11 cellular contexts compared by ENCODE assay signal in the genomic region with DNA sequence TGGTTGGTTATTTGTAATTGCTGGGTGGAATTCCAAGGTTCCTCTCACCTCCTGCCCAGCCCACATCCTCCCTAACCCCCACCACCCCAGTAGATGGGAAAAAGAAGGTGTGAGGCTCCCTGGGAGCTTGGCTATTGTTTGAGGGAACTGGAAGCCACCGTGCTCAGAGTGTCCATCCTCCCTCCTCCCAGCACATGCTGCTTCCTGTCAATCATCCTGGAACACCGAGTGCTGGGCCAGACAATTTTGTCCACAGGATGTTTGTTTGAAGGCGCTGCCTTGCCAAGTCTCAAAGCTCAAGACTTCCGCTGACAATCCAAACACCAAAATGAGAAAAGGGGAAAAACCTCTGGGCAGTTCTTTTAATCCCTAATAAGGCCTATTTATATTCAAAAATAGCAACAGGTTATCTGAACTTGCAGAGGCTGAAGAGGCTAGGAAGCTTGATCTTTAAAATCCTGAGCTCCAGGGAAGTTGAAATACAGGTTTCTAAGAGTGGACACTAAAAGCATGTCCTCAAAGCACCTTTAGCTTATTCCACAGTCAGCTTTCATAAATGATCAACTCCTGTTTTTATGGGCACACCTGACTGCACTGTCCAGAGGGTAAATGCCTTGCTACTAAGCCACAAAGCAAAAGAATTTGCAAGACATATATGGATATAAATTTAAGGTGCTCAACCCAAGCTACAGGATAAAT.
DNase-seq lines count a peak whose midpoint lies in the region; ATAC-seq, FAIRE-seq and TF ChIP-seq lines count a peak whose summit lies in the region.
"Had no signal": no experiment of that assay in that cellular context is flagged by ENCODE, and none has a peak within 500 bp of the region (broad histone marks: within the 10 kb centered on the region; RNA-seq: fewer than 3 reads in every experiment).

No MANE protein-coding gene starts in this region.

- BruUV-seq in MCF 10A (replicated peaks; lab: Mats Ljungman, UMichigan) (no TSS peak), mammary epithelial cell (replicated peaks; lab: Mats Ljungman, UMichigan) (no TSS peak), endothelial cell of umbilical vein (replicated peaks; lab: Mats Ljungman, UMichigan) (no TSS peak)

- peak; percentile 85 for FAIRE-seq in endothelial cell of umbilical vein (lab: Jason Lieb, UNC)

- H3K9me1 ChIP-seq in endothelial cell of umbilical vein (replicated peaks; ENCODE audit: control insufficient read depth, extremely low read depth, insufficient read depth, low read length), result no peaks in the 10 kb centered on the region

- H3K9me3 ChIP-seq in mammary epithelial cell (replicated peaks; ENCODE audit: insufficient read depth, low read length) (no peaks in the 10 kb centered on the region), endothelial cell of umbilical vein (replicated peaks; ENCODE audit: control insufficient read depth, insufficient read depth, low read length) (no peaks in the 10 kb centered on the region), lung (ENCODE audit: control insufficient read depth in 2 of 2, insufficient read depth in 1 of 2, low read length in 1 of 2) (no peaks in the 10 kb centered on the region), aorta (ENCODE audit: control insufficient read depth, low read length) (no peaks in the 10 kb centered on the region)
- H3K9me3 ChIP-seq: Peyer's patch had no signal

- H3K4me3 ChIP-seq in mammary epithelial cell (replicated peaks in 1 of 3; ENCODE audit: insufficient read depth in 1 of 3, low read depth in 2 of 3, low read length in 3 of 3) (no peak overlapping the region), endothelial cell of umbilical vein (replicated peaks in 1 of 3; ENCODE audit: insufficient read depth in 1 of 3, low read depth in 1 of 3, low read length in 3 of 3) (no peak overlapping the region), lung (no peak overlapping the region), aorta (ENCODE audit: low read length in 2 of 2) (no peak overlapping the region)
- H3K4me3 ChIP-seq: Peyer's patch had no signal

- H3K27me3 ChIP-seq in mammary epithelial cell (ENCODE audit: insufficient read depth, low read length), result no peaks in the 10 kb centered on the region
- no peaks in the 10 kb centered on the region for H3K27me3 ChIP-seq in endothelial cell of umbilical vein (ENCODE audit: control insufficient read depth in 2 of 2, insufficient read depth in 2 of 2, low read length in 2 of 2)
- H3K27me3 ChIP-seq in lung (ENCODE audit: control insufficient read depth, insufficient read depth), result no peaks in the 10 kb centered on the region
- no peaks in the 10 kb centered on the region for H3K27me3 ChIP-seq in aorta (ENCODE audit: control insufficient read depth in 1 of 2, insufficient read depth in 2 of 2, low read length in 1 of 2)
- H3K27me3 ChIP-seq: Peyer's patch had no signal

- TF ChIP-seq POLR2A in endothelial cell of umbilical vein (IDR thresholded peaks at IDR 0.05; ENCODE audit: low read depth, low read length), result no peak

- H3K4me3 Mint-ChIP-seq in MCF 10A (ENCODE audit: unreplicated experiment), result no peak overlapping the region

- H3K9me3 Mint-ChIP-seq in MCF 10A (ENCODE audit: unreplicated experiment), result no peaks in the 10 kb centered on the region

- in situ Hi-C loops in mammary epithelial cell (cut with MboI; ENCODE audit: low sequenced_read_pairs in 2 of 2), result no loop called here

- H3K4me1 ChIP-seq in mammary epithelial cell (ENCODE audit: insufficient read depth, low read length) (peaks cover 1% of the 10 kb centered on the region), endothelial cell of umbilical vein (ENCODE audit: control insufficient read depth, extremely low read depth, insufficient read depth, low read length) (peaks cover 46% of the 10 kb centered on the region), lung (ENCODE audit: control insufficient read depth in 2 of 2, insufficient read depth in 2 of 2, low read length in 2 of 2) (peaks cover 3 to 19% of the 10 kb centered on the region in 2 donors), aorta (ENCODE audit: control insufficient read depth in 1 of 2, insufficient read depth in 2 of 2, low read length in 2 of 2) (peaks cover 6 to 15% of the 10 kb centered on the region in 2 donors)

- CTCF ChIA-PET in MCF 10A (lab: Yijun Ruan, JAX), result interaction anchor here (0.8 to 0.9 kb wide), 2 partner anchors 16 to 676 kb away, joined by 3 to 6 read pairs; no protein-coding TSS in a partner anchor
- CTCF ChIA-PET in mammary epithelial cell (lab: Charles Lee; ENCODE audit: low non-redundant PET), result no interaction called here
- CTCF ChIA-PET in endothelial cell of umbilical vein (lab: Charles Lee), result interaction anchor here (0.9 to 1.8 kb wide), 8 partner anchors 9 to 670 kb away, joined by 3 to 11 read pairs (median 3); no protein-coding TSS in a partner anchor

- H3K4me1 Mint-ChIP-seq in MCF 10A (ENCODE audit: insufficient read depth, unreplicated experiment), result peaks cover 24% of the 10 kb centered on the region

- H3K4me2 ChIP-seq in mammary epithelial cell (ENCODE audit: insufficient read depth, low read depth, low read length), result no peak overlapping the region
- peak overlapping the region; percentile 59 for H3K4me2 ChIP-seq in endothelial cell of umbilical vein (ENCODE audit: insufficient read depth, low read length)

- no peak overlapping the region for H3K9ac ChIP-seq in mammary epithelial cell (ENCODE audit: insufficient read depth, low read length)
- H3K9ac ChIP-seq in endothelial cell of umbilical vein (replicated peaks; ENCODE audit: extremely low read depth, insufficient read depth, low read length), result no peak overlapping the region

- no peaks in the 10 kb centered on the region for H4K20me1 ChIP-seq in mammary epithelial cell (ENCODE audit: insufficient read depth, low read length)
- no peaks in the 10 kb centered on the region for H4K20me1 ChIP-seq in endothelial cell of umbilical vein (replicated peaks; ENCODE audit: control insufficient read depth, extremely low read depth, insufficient read depth, low read length)

- no peaks in the 10 kb centered on the region for H3K27me3 Mint-ChIP-seq in MCF 10A (ENCODE audit: insufficient read depth, unreplicated experiment)

- intact Hi-C loops in MCF 10A (cut with micrococcal nuclease) (no loop called here), mammary epithelial cell (cut with micrococcal nuclease) (no loop called here), endothelial cell of umbilical vein (cut with micrococcal nuclease) (loop anchor here (5.0 kb wide), 1 partner anchor 130 kb away; no protein-coding TSS in a partner anchor), aorta (cut with DNase I) (no loop called here)

- H3K36me3 ChIP-seq in mammary epithelial cell (ENCODE audit: insufficient read depth, low read length) (no peaks in the 10 kb centered on the region), endothelial cell of umbilical vein (ENCODE audit: control insufficient read depth in 2 of 2, extremely low read depth in 1 of 2, insufficient read depth in 2 of 2, low read length in 2 of 2) (no peaks in the 10 kb centered on the region), lung (ENCODE audit: control insufficient read depth in 2 of 2, insufficient read depth in 2 of 2, low read length in 2 of 2) (no peaks in the 10 kb centered on the region), aorta (ENCODE audit: control insufficient read depth in 1 of 2, insufficient read depth in 2 of 2, low read length in 1 of 2) (no peaks in the 10 kb centered on the region)
- H3K36me3 ChIP-seq: Peyer's patch had no signal

- ATAC-seq in lung (ENCODE audit: insufficient read depth, low FRiP score) (peak; percentile 50), aorta (ENCODE audit: low FRiP score) (no peak), GM18861 (IDR thresholded peaks at IDR 0.05; ENCODE audit: unreplicated experiment) (no peak)
- ATAC-seq in stimulated activated naive CD8-positive, alpha-beta T cell treated with anti-CD3 and anti-CD28 coated beads, Interleukin-15, Interleukin-2, amounts not matched to agents 100 U/mL and 50 U/mL, for 24 hours, result no peak
- ATAC-seq: sciatic nerve had no signal

- no peak overlapping the region for H3K27ac Mint-ChIP-seq in MCF 10A (ENCODE audit: low read depth, unreplicated experiment)

- TF ChIP-seq CTCF in MCF 10A (IDR thresholded peaks at IDR 0.05; ENCODE audit: unreplicated experiment), result no peak
- TF ChIP-seq CTCF in mammary epithelial cell (conservative IDR thresholded peaks at IDR 0.05 in 1 of 2, IDR thresholded peaks at IDR 0.05 in 1 of 2; ENCODE audit: extremely low read depth in 1 of 2, insufficient read depth in 1 of 2, low read depth in 1 of 2, low read length in 2 of 2), result no peak
- TF ChIP-seq CTCF in endothelial cell of umbilical vein (IDR thresholded peaks at IDR 0.05; ENCODE audit: extremely low read depth in 1 of 2, insufficient read depth in 1 of 2, low read depth in 1 of 2, low read length in 2 of 2), result no peak
- TF ChIP-seq CTCF in lung (IDR thresholded peaks at IDR 0.05; ENCODE audit: control extremely low read depth, extremely low read depth), result no peak

- H2AFZ ChIP-seq in mammary epithelial cell (ENCODE audit: low read depth, low read length) (no peak overlapping the region), endothelial cell of umbilical vein (ENCODE audit: low read depth, low read length) (peak overlapping the region; percentile 80)

- POLR2A ChIA-PET in MCF 10A (lab: Yijun Ruan, JAX) (interaction anchor here (0.8 to 1.5 kb wide), 4 partner anchors 10 to 130 kb away, joined by 3 to 5 read pairs (median 4); no protein-coding TSS in a partner anchor), endothelial cell of umbilical vein (lab: Charles Lee) (no interaction called here)

- H3K79me2 ChIP-seq in mammary epithelial cell (ENCODE audit: insufficient read depth, low read length), result no peaks in the 10 kb centered on the region
- no peaks in the 10 kb centered on the region for H3K79me2 ChIP-seq in endothelial cell of umbilical vein (ENCODE audit: control insufficient read depth, insufficient read depth, low read length)

- peak; percentile 73 for DNase-seq in MCF 10A (ENCODE audit: unreplicated experiment)
- DNase-seq in mammary epithelial cell, result no peak
- peak; percentile 86 for DNase-seq in endothelial cell of umbilical vein (ENCODE audit: low read depth, low spot score)
- peak; percentile 46 for DNase-seq in lung (ENCODE audit: low spot score)
- peak in 1 of 2 donors; percentile 68 for DNase-seq in aorta
- DNase-seq in stimulated activated naive CD8-positive, alpha-beta T cell treated with anti-CD3 and anti-CD28 coated beads, Interleukin-15, Interleukin-2, amounts not matched to agents 100 U/mL and 50 U/mL, for 24 hours, result no peak
- DNase-seq in NCI-H128 (lab: John Stamatoyannopoulos, UW; ENCODE audit: unreplicated experiment), result no peak
- DNase-seq: activated effector memory CD4-positive, alpha-beta T cell treated with Interleukin-2 at 50 U/mL for 16 hours had no signal

- 74% methylated on average over 4 of the region's 4 CpGs for WGBS in mammary epithelial cell (ENCODE audit: low coverage, missing lambda C conversion rate)
- 23 to 55% methylated on average over 4 of the region's 4 CpGs for WGBS in lung, 2 donors
- 1 to 3% methylated on average over 4 of the region's 4 CpGs for WGBS in aorta, 2 donors

- dilution Hi-C loops in mammary epithelial cell (cut with HindIII; ENCODE audit: low sequenced_read_pairs), result no loop called here
- dilution Hi-C loops in endothelial cell of umbilical vein (cut with MboI; ENCODE audit: extremely low pct_ligation_motif_present, low sequenced_read_pairs), result no loop called here

- no peak overlapping the region for H3K27ac ChIP-seq in mammary epithelial cell (ENCODE audit: insufficient read depth, low read depth, low read length)
- H3K27ac ChIP-seq in endothelial cell of umbilical vein (ENCODE audit: insufficient read depth, low read depth, low read length), result peak overlapping the region; percentile 46
- peak overlapping the region; percentile 52 to 85 for H3K27ac ChIP-seq in lung (ENCODE audit: low read depth in 1 of 2, low read length in 1 of 2)
- H3K27ac ChIP-seq in aorta (ENCODE audit: low read depth in 1 of 2, low read length in 2 of 2), result peak overlapping the region; percentile 44 to 76
- H3K27ac ChIP-seq: Peyer's patch had no signal

- no peaks in the 10 kb centered on the region for H3K36me3 Mint-ChIP-seq in MCF 10A (ENCODE audit: insufficient read depth, unreplicated experiment)

Comparison
In these comparisons a context has a peak if more than half of its experiments do, and no peak if none do; other contexts are left out.
1. DNase-seq: peak in MCF 10A (single experiment), endothelial cell of umbilical vein (single experiment) and lung (single experiment); none in mammary epithelial cell (single experiment), stimulated activated naive CD8-positive, alpha-beta T cell treated with anti-CD3 and anti-CD28 coated beads, Interleukin-15, Interleukin-2, amounts not matched to agents 100 U/mL and 50 U/mL, for 24 hours (single experiment) and NCI-H128 (single experiment).